ENCODE assay signal across 18 cellular contexts in genomic region chr13:31929031-31929770, GRCh38.
A peak's percentile ranks its signal among the peaks of the same experiment; 100 is the strongest.
DNase-seq lines count a peak whose midpoint lies in the region; ATAC-seq lines count a peak whose summit lies in the region.
"Had no signal": no experiment of that assay in that cellular context is flagged by ENCODE, and none has a peak within 500 bp of the region (broad histone marks: within the 10 kb centered on the region; RNA-seq: fewer than 3 reads in every experiment).

No MANE protein-coding gene starts in this region.

- H3K4me1 Mint-ChIP-seq in naive thymus-derived CD4-positive, alpha-beta T cell = peaks cover 0 to 22% (median 0%) of the 10 kb centered on the region in 7 donors

- ATAC-seq in naive thymus-derived CD4-positive, alpha-beta T cell = no peak
- no peak for ATAC-seq in HG02884 (IDR thresholded peaks at IDR 0.05; ENCODE audit: unreplicated experiment)
- ATAC-seq: A549, GM12878, HCT116 had no signal

- no peak overlapping the region for H3K4me3 Mint-ChIP-seq in naive thymus-derived CD4-positive, alpha-beta T cell

- intact Hi-C loops in naive thymus-derived CD4-positive, alpha-beta T cell (cut with micrococcal nuclease) = no loop called here

- no peak overlapping the region for H3K27ac Mint-ChIP-seq in naive thymus-derived CD4-positive, alpha-beta T cell

- H3K27ac ChIP-seq in naive thymus-derived CD4-positive, alpha-beta T cell (ENCODE audit: low read depth, low read length) = no peak overlapping the region
- H3K27ac ChIP-seq: A549 had no signal

- DNase-seq in COLO829 (ENCODE audit: low spot score) (peak; percentile 45), HT-29 (ENCODE audit: low spot score) (peak; percentile 53), amniotic epithelial cell (ENCODE audit: low read depth) (peak; percentile 55), iris pigment epithelial cell (ENCODE audit: low read depth) (peak; percentile 19), NCI-H2029 treated with DMSO at 0.1 percent for 48 hours (lab: John Stamatoyannopoulos, UW) (no peak), GM03348 (ENCODE audit: low spot score) (no peak)
- no peak for DNase-seq in naive thymus-derived CD4-positive, alpha-beta T cell
- DNase-seq: BE2C, DMS79, KG1, NCI-H1694 treated with DMSO at 0.1 percent for 48 hours, NCI-H446, NCI-H526, Right ventricle myocardium superior had no signal

- peaks cover 0 to 4% of the 10 kb centered on the region in 2 donors for H3K4me1 ChIP-seq in naive thymus-derived CD4-positive, alpha-beta T cell (ENCODE audit: control insufficient read depth in 2 of 2, insufficient read depth in 2 of 2, low read length in 2 of 2)

- H3K36me3 Mint-ChIP-seq in naive thymus-derived CD4-positive, alpha-beta T cell = peaks cover 0 to 5% (median 0%) of the 10 kb centered on the region in 5 donors

- CTCF ChIA-PET in naive thymus-derived CD4-positive, alpha-beta T cell (lab: Charles Lee) = no interaction called here

- peaks cover 0 to 19% (median 6%) of the 10 kb centered on the region in 5 donors for H3K27me3 Mint-ChIP-seq in naive thymus-derived CD4-positive, alpha-beta T cell

- POLR2A ChIA-PET in naive thymus-derived CD4-positive, alpha-beta T cell (lab: Charles Lee) = no interaction called here

- no peaks in the 10 kb centered on the region for H3K9me3 ChIP-seq in naive thymus-derived CD4-positive, alpha-beta T cell (ENCODE audit: control insufficient read depth in 2 of 3, low read length in 3 of 3)
- H3K9me3 ChIP-seq: A549, BE2C had no signal

- no peaks in the 10 kb centered on the region for H3K9me3 Mint-ChIP-seq in naive thymus-derived CD4-positive, alpha-beta T cell

- H3K27me3 ChIP-seq in naive thymus-derived CD4-positive, alpha-beta T cell (ENCODE audit: control insufficient read depth in 2 of 2, insufficient read depth in 2 of 2, low read length in 2 of 2) = no peaks in the 10 kb centered on the region
- H3K27me3 ChIP-seq: BE2C had no signal

- H3K4me3 ChIP-seq in naive thymus-derived CD4-positive, alpha-beta T cell (ENCODE audit: low read length) = no peak overlapping the region
- H3K4me3 ChIP-seq: A549, GM12878 had no signal

- no peaks in the 10 kb centered on the region for H3K36me3 ChIP-seq in naive thymus-derived CD4-positive, alpha-beta T cell (ENCODE audit: control insufficient read depth in 2 of 3, insufficient read depth in 3 of 3, low read length in 3 of 3)
- H3K36me3 ChIP-seq: BE2C had no signal

Comparison
In these comparisons a context has a peak if more than half of its experiments do, and no peak if none do; other contexts are left out.
1. DNase-seq: peak in COLO829 (single experiment), HT-29 (single experiment), amniotic epithelial cell (single experiment) and iris pigment epithelial cell (single experiment); none in NCI-H2029 treated with DMSO at 0.1 percent for 48 hours (single experiment), naive thymus-derived CD4-positive, alpha-beta T cell (0 of 9) and GM03348 (single experiment).